15 cellular contexts compared by ENCODE assay signal in the genomic region with DNA sequence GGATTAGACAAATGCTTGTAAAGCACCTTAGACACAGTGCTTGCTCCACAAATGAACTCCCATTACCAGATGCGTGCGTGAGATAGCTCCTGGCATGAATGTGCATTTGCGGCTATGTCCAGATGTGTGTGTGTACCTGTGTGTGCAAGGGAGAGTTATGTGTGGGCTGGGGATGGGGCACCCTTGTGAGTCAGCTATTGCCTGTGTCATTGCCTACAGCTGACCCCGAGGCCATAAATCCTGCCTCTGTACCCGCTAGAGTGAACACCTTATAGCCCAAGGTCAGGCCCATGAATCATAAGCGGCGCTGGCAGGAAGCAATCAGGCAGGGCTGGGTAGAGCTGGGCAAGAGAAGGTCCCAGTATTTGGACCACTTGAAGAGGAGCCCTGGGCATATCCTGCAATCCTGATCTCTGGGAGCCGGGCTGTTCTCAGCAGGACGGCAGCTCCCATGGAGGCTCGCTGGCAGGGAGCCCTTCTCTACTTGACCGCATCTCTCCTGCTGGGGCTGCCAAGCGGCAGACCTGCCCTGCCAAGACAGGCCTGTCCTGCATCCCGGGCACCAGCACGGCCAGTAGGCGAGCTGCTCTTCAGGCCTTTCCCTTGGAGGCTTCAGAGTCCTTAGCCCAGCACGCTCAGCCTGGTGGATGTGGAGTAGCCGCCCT.
DNase-seq lines count a peak whose midpoint lies in the region; ATAC-seq lines count a peak whose summit lies in the region.
"Had no signal": no experiment of that assay in that cellular context is flagged by ENCODE, and none has a peak within 500 bp of the region (broad histone marks: within the 10 kb centered on the region; RNA-seq: fewer than 3 reads in every experiment).

No MANE protein-coding gene starts in this region.

- H3K36me3 ChIP-seq in duodenal mucosa (ENCODE audit: control insufficient read depth in 1 of 2, insufficient read depth in 2 of 2, low read length in 2 of 2): no peaks in the 10 kb centered on the region
- H3K36me3 ChIP-seq: esophagus squamous epithelium had no signal

- DNase-seq in G401 (ENCODE audit: low spot score) (peak; percentile 3), NCI-H1092 treated with DMSO at 0.1 percent for 48 hours (lab: John Stamatoyannopoulos, UW) (peak; percentile 64), pons (ENCODE audit: low spot score) (peak; percentile 71), AML-193 (lab: John Stamatoyannopoulos, UW) (no peak)
- DNase-seq: activated gamma-delta T cell treated with Interleukin-2 at 50 U/mL for 16 hours, dermis blood vessel endothelial cell, esophagus squamous epithelium, NCI-H1105 treated with DMSO at 0.1 percent for 48 hours, NCI-H510A had no signal

- peak overlapping the region; percentile 83 for H3K27ac ChIP-seq in duodenal mucosa (ENCODE audit: low read depth, low read length)
- H3K27ac ChIP-seq: C4-2B, esophagus squamous epithelium had no signal

- peak overlapping the region in 1 of 2 donors; percentile 21 for H3K9ac ChIP-seq in duodenal mucosa (ENCODE audit: low read depth in 1 of 2, low read length in 2 of 2)

- no peaks in the 10 kb centered on the region for H3K9me3 ChIP-seq in duodenal mucosa (ENCODE audit: control insufficient read depth in 1 of 2, low read length in 2 of 2)
- H3K9me3 ChIP-seq: esophagus squamous epithelium had no signal

- H3K4me1 ChIP-seq in duodenal mucosa (ENCODE audit: control insufficient read depth in 1 of 2, insufficient read depth in 2 of 2, low read length in 2 of 2): peaks cover 38 to 46% of the 10 kb centered on the region in 2 donors
- H3K4me1 ChIP-seq: esophagus squamous epithelium had no signal

- H3K4me3 ChIP-seq in duodenal mucosa (ENCODE audit: low read depth in 1 of 2, low read length in 2 of 2): peak overlapping the region; percentile 34 to 41
- H3K4me3 ChIP-seq: esophagus squamous epithelium, lung had no signal

- peaks cover 4% of the 10 kb centered on the region in 2 donors for H3K27me3 ChIP-seq in duodenal mucosa (ENCODE audit: control insufficient read depth in 1 of 2, insufficient read depth in 2 of 2, low read length in 2 of 2)

- ATAC-seq in GM21528 (IDR thresholded peaks at IDR 0.05; ENCODE audit: low FRiP score, unreplicated experiment) (no peak), GM19452 (IDR thresholded peaks at IDR 0.05; ENCODE audit: unreplicated experiment) (no peak)
- ATAC-seq: right cardiac atrium had no signal

- in situ Hi-C loops in G401 (cut with HindIII; ENCODE audit: low sequenced_read_pairs): no loop called here

Comparison
In these comparisons a context has a peak if more than half of its experiments do, and no peak if none do; other contexts are left out.
1. DNase-seq: peak in G401 (single experiment), NCI-H1092 treated with DMSO at 0.1 percent for 48 hours (single experiment) and pons (single experiment); none in AML-193 (0 of 2).